9 cellular contexts compared by ENCODE assay signal in genomic region chr6:97068211-97068610, GRCh38.
DNase-seq lines count a peak whose midpoint lies in the region; ATAC-seq and TF ChIP-seq lines count a peak whose summit lies in the region.
"Had no signal": no experiment of that assay in that cellular context is flagged by ENCODE, and none has a peak within 500 bp of the region (broad histone marks: within the 10 kb centered on the region; RNA-seq: fewer than 3 reads in every experiment).

No MANE protein-coding gene starts in this region.

- no peaks in the 10 kb centered on the region for H3K9me3 ChIP-seq in CD4-positive, alpha-beta memory T cell (ENCODE audit: control insufficient read depth in 1 of 2, low read length in 2 of 2)

- no peaks in the 10 kb centered on the region for H3K9me3 Mint-ChIP-seq in CD4-positive, alpha-beta memory T cell
- H3K9me3 Mint-ChIP-seq: IgD-negative memory B cell had no signal

- H3K27ac ChIP-seq in CD4-positive, alpha-beta memory T cell (ENCODE audit: low read depth, low read length): no peak overlapping the region
- H3K27ac ChIP-seq in HL-60 (replicated peaks): no peak overlapping the region

- CTCF ChIA-PET in CD4-positive, alpha-beta memory T cell (lab: Charles Lee; ENCODE audit: partially characterized antibody): no interaction called here

- POLR2A ChIA-PET in CD4-positive, alpha-beta memory T cell (lab: Charles Lee; ENCODE audit: partially characterized antibody): no interaction called here

- no peaks in the 10 kb centered on the region for H3K4me1 Mint-ChIP-seq in CD4-positive, alpha-beta memory T cell

- TF ChIP-seq CTCF in HL-60 (IDR thresholded peaks at IDR 0.05; ENCODE audit: insufficient read depth, low read length): peak; percentile 1
- TF ChIP-seq CTCF in WI38 (IDR thresholded peaks at IDR 0.05; ENCODE audit: low read depth, low read length): 0 out of 2 replicates have a peak, but pooled peaks have one; percentile 2

- intact Hi-C loops in CD4-positive, alpha-beta memory T cell (cut with micrococcal nuclease): loop anchor here (2.0 kb wide), 1 partner anchor 1777 kb away; no protein-coding TSS in a partner anchor

- H3K27me3 Mint-ChIP-seq in CD4-positive, alpha-beta memory T cell: no peaks in the 10 kb centered on the region

- no peaks in the 10 kb centered on the region for H3K36me3 Mint-ChIP-seq in CD4-positive, alpha-beta memory T cell

- H3K4me3 ChIP-seq in CD4-positive, alpha-beta memory T cell (ENCODE audit: low read length in 2 of 2): no peak overlapping the region
- no peak overlapping the region for H3K4me3 ChIP-seq in HL-60 (replicated peaks; ENCODE audit: insufficient read depth, low read length)
- no peak overlapping the region for H3K4me3 ChIP-seq in WI38 (ENCODE audit: low read depth, low read length)

- peak; percentile 55 for ATAC-seq in left lobe of liver
- no peak for ATAC-seq in HG02852 (IDR thresholded peaks at IDR 0.05; ENCODE audit: unreplicated experiment)

- no peaks in the 10 kb centered on the region for H3K27me3 ChIP-seq in CD4-positive, alpha-beta memory T cell (ENCODE audit: insufficient read depth, low read length)
- H3K27me3 ChIP-seq in HL-60 (ENCODE audit: insufficient read depth, poor library complexity, severe bottlenecking): peaks cover 7% of the 10 kb centered on the region

- DNase-seq in CD4-positive, alpha-beta memory T cell: peak in 3 of 5 donors; percentile 4 to 9 (median 9)
- DNase-seq in HL-60 (ENCODE audit: low read depth in 1 of 2, low spot score in 1 of 2) (peak in 1 of 2 experiments; percentile 7), left lobe of liver (ENCODE audit: low spot score) (no peak), cerebellar cortex (ENCODE audit: low spot score) (no peak), ecto neural progenitor cell (ENCODE audit: low spot score) (no peak), NCI-H187 (lab: John Stamatoyannopoulos, UW) (no peak)

- H3K27ac Mint-ChIP-seq in CD4-positive, alpha-beta memory T cell: no peak overlapping the region
- H3K27ac Mint-ChIP-seq: IgD-negative memory B cell had no signal

- no peaks in the 10 kb centered on the region for H3K4me1 ChIP-seq in CD4-positive, alpha-beta memory T cell (ENCODE audit: insufficient read depth, low read length)

- H3K4me3 Mint-ChIP-seq in CD4-positive, alpha-beta memory T cell: no peak overlapping the region
- H3K4me3 Mint-ChIP-seq: IgD-negative memory B cell had no signal

- no peaks in the 10 kb centered on the region for H3K36me3 ChIP-seq in CD4-positive, alpha-beta memory T cell (ENCODE audit: insufficient read depth, low read length)

Comparison
In these comparisons a context has a peak if more than half of its experiments do, and no peak if none do; other contexts are left out.
1. DNase-seq: peak in CD4-positive, alpha-beta memory T cell (3 of 5); none in left lobe of liver (single experiment), cerebellar cortex (single experiment), ecto neural progenitor cell (single experiment) and NCI-H187 (0 of 2).